Comparison of ENCODE assay signal across 26 cellular contexts in genomic region chr14:63624203-63624602, GRCh38.
"Had no signal": no experiment of that assay in that cellular context is flagged by ENCODE, and none has a peak within 500 bp of the region (broad histone marks: within the 10 kb centered on the region; RNA-seq: fewer than 3 reads in every experiment).

No MANE protein-coding gene starts in this region.

- FAIRE-seq: endometrium, frontal cortex, small intestine had no signal

- H2AFZ ChIP-seq: neural progenitor cell, parathyroid adenoma had no signal

- H3K9me3 ChIP-seq: right lobe of liver, suprapubic skin, transverse colon had no signal

- H3K27me3 ChIP-seq: neural progenitor cell, right lobe of liver, suprapubic skin, transverse colon had no signal

- ATAC-seq: effector memory CD8-positive, alpha-beta T cell; left colon; left ventricle myocardium superior; naive thymus-derived CD4-positive, alpha-beta T cell; right lobe of liver; stimulated activated naive CD8-positive, alpha-beta T cell treated with anti-CD3 and anti-CD28 coated beads, Interleukin-15, amount 100 ng/mL, for 72 hours had no signal

- H3K4me3 ChIP-seq: neural progenitor cell, right lobe of liver, suprapubic skin, transverse colon had no signal

- H3K36me3 ChIP-seq: neural progenitor cell, transverse colon had no signal

- H3K27ac ChIP-seq: neural progenitor cell, parathyroid adenoma, right lobe of liver, suprapubic skin, transverse colon had no signal

- DNase-seq: cortex of kidney; effector memory CD8-positive, alpha-beta T cell; erythroblast; hypothalamus; immature natural killer cell; islet precursor cell; kidney glomerular epithelial cell; left colon; left ventricle myocardium superior; mesenchymal stem cell; midbrain; naive thymus-derived CD4-positive, alpha-beta T cell; right lobe of liver; small intestine; stimulated activated CD4-positive, alpha-beta T cell treated with anti-CD3 and anti-CD28 coated beads, Interleukin-12 subunit alpha, Interleukin-12 subunit beta, amount 100 ng/mL, for 4 hours; stimulated activated CD4-positive, alpha-beta T cell treated with anti-CD3 and anti-CD28 coated beads, Interleukin-1b, Interleukin-23, amount 100 ng/mL, for 48 hours; stimulated activated CD4-positive, alpha-beta T cell treated with anti-CD3 and anti-CD28 coated beads, Interleukin-4, amount 100 ng/mL, for 1 hour; stimulated activated CD8-positive, alpha-beta memory T cell treated with anti-CD3 and anti-CD28 coated beads, Interleukin-4, amount 100 ng/mL, for 48 hours; stimulated activated naive CD4-positive, alpha-beta T cell; stimulated activated naive CD8-positive, alpha-beta T cell treated with anti-CD3 and anti-CD28 coated beads, Interleukin-15, amount 100 ng/mL, for 72 hours; transverse colon had no signal

- H3K4me1 ChIP-seq: neural progenitor cell, parathyroid adenoma, right lobe of liver, suprapubic skin had no signal

- H3K9ac ChIP-seq: neural progenitor cell, parathyroid adenoma had no signal

- H3K4me2 ChIP-seq: neural progenitor cell had no signal
